Comparison of ENCODE assay signal across 27 cellular contexts in the genomic region with DNA sequence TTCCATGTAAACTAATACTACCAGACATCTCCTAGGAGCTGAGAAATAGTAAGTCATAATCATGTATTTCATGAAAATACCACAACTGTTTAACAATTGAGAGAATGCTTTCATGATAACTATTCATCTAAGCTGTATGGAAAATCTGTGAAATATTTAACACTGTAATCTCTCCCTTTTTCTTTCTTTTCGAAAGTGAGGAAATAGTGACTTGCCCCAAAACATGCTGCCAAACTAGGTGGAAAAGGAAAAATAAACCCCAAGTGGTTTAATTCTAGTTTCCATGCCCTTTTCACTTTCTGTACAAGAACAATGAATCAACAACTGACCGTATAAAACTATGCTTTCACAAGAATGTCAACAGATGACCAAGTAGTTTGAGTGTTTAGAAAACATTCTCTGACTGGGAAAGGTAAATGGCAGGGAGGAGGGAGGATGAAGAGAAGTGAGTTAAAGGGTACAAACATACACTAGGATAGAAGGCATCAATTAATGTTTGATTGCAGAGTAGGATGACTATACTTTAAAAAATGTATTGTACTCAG.
DNase-seq lines count a peak whose midpoint lies in the region; ATAC-seq, FAIRE-seq and TF ChIP-seq lines count a peak whose summit lies in the region.
"Had no signal": no experiment of that assay in that cellular context is flagged by ENCODE, and none has a peak within 500 bp of the region (broad histone marks: within the 10 kb centered on the region; RNA-seq: fewer than 3 reads in every experiment).

No MANE protein-coding gene starts in this region.

- peak overlapping the region in 2 of 3 donors; percentile 10 to 29 for H3K27ac ChIP-seq in thyroid gland
- H3K27ac ChIP-seq: BLaER1 had no signal

- CTCF ChIA-PET in Calu3 (lab: Charles Lee): interaction anchor here (1.1 kb wide), 1 partner anchor 147 kb away, joined by 4 read pairs; the partner anchor contains the start of gene AVPR1A

- no peak for ATAC-seq in activated T-helper 17 cell treated with anti-CD3 and anti-CD28 coated beads, Interleukin-2, amount 50 U/mL, for 72 hours (replicated peaks)

- TF ChIP-seq CTCF in Calu3 (IDR thresholded peaks at IDR 0.05; ENCODE audit: unreplicated experiment) (no peak), thyroid gland (IDR thresholded peaks at IDR 0.05) (no peak)

- H3K9me3 ChIP-seq in thyroid gland: no peaks in the 10 kb centered on the region
- H3K9me3 ChIP-seq: BLaER1, HAP-1, MG63, SK-N-SH had no signal

- no peaks in the 10 kb centered on the region for H3K9me3 Mint-ChIP-seq in Calu3 (ENCODE audit: low read depth, unreplicated experiment)
- peaks cover 4% of the 10 kb centered on the region for H3K9me3 Mint-ChIP-seq in activated T-helper 17 cell treated with anti-CD3 and anti-CD28 coated beads, Interleukin-2, amount 50 U/mL, for 72 hours
- H3K9me3 Mint-ChIP-seq: HFFc6 had no signal

- no TSS peak for BruUV-seq in Calu3 (replicated peaks; lab: Mats Ljungman, UMichigan)

- no peaks in the 10 kb centered on the region for H3K27me3 ChIP-seq in thyroid gland
- H3K27me3 ChIP-seq: BLaER1 had no signal

- H3K4me1 Mint-ChIP-seq in Calu3 (ENCODE audit: low read depth, unreplicated experiment): peaks cover 40% of the 10 kb centered on the region
- no peaks in the 10 kb centered on the region for H3K4me1 Mint-ChIP-seq in activated T-helper 17 cell treated with anti-CD3 and anti-CD28 coated beads, Interleukin-2, amount 50 U/mL, for 72 hours
- H3K4me1 Mint-ChIP-seq: CD4-positive, CD25-positive, alpha-beta regulatory T cell had no signal

- H3K36me3 Mint-ChIP-seq in Calu3 (ENCODE audit: insufficient read depth, unreplicated experiment): no peaks in the 10 kb centered on the region
- no peaks in the 10 kb centered on the region for H3K36me3 Mint-ChIP-seq in activated T-helper 17 cell treated with anti-CD3 and anti-CD28 coated beads, Interleukin-2, amount 50 U/mL, for 72 hours (ENCODE audit: low read depth)
- H3K36me3 Mint-ChIP-seq: CD4-positive, CD25-positive, alpha-beta regulatory T cell had no signal

- no peaks in the 10 kb centered on the region for H3K36me3 ChIP-seq in thyroid gland
- H3K36me3 ChIP-seq: BLaER1, HAP-1, MG63 had no signal

- peaks cover 29 to 41% of the 10 kb centered on the region in 2 donors for H3K4me1 ChIP-seq in thyroid gland
- H3K4me1 ChIP-seq: BLaER1, HAP-1 had no signal

- intact Hi-C loops in Calu3 (cut with micrococcal nuclease; ENCODE audit: unreplicated experiment) (no loop called here), thyroid gland (cut with DNase I) (no loop called here)

- TF ChIP-seq POLR2A in thyroid gland (IDR thresholded peaks at IDR 0.05): no peak
- TF ChIP-seq POLR2A in erythroblast (IDR thresholded peaks at IDR 0.05; ENCODE audit: low read length): no peak

- H3K27ac Mint-ChIP-seq in Calu3 (ENCODE audit: unreplicated experiment): peak overlapping the region; percentile 34
- H3K27ac Mint-ChIP-seq in activated T-helper 17 cell treated with anti-CD3 and anti-CD28 coated beads, Interleukin-2, amount 50 U/mL, for 72 hours: no peak overlapping the region
- H3K27ac Mint-ChIP-seq: CD4-positive, CD25-positive, alpha-beta regulatory T cell; HFFc6 had no signal

- no peak overlapping the region for H3K4me3 Mint-ChIP-seq in Calu3 (ENCODE audit: low read depth, unreplicated experiment)
- no peak overlapping the region for H3K4me3 Mint-ChIP-seq in activated T-helper 17 cell treated with anti-CD3 and anti-CD28 coated beads, Interleukin-2, amount 50 U/mL, for 72 hours
- H3K4me3 Mint-ChIP-seq: CD4-positive, CD25-positive, alpha-beta regulatory T cell; HFFc6 had no signal

- WGBS in thyroid gland, 2 donors: 27 to 53% methylated on average over 2 of the region's 2 CpGs

- peak; percentile 73 for FAIRE-seq in endometrium (lab: Jason Lieb, UNC)
- FAIRE-seq: GM12892, RCC 7860 had no signal

- H3K27me3 Mint-ChIP-seq in Calu3 (ENCODE audit: unreplicated experiment): no peaks in the 10 kb centered on the region
- H3K27me3 Mint-ChIP-seq in activated T-helper 17 cell treated with anti-CD3 and anti-CD28 coated beads, Interleukin-2, amount 50 U/mL, for 72 hours: no peaks in the 10 kb centered on the region
- H3K27me3 Mint-ChIP-seq: CD4-positive, CD25-positive, alpha-beta regulatory T cell had no signal

- DNase-seq in Calu3 (no peak), kidney tubule cell (ENCODE audit: low spot score) (peak; percentile 20), thyroid gland (no peak), erythroblast (lab: John Stamatoyannopoulos, UW) (no peak)
- no peak for DNase-seq in activated T-cell treated with anti-CD3 and anti-CD28 coated beads, Interleukin-2, amount 50 U/mL, for 1 hour
- DNase-seq: CD4-positive, CD25-positive, alpha-beta regulatory T cell; DMS 273 treated with DMSO at 0.1 percent for 48 hours; DND-41; GOT3; HFFc6; IMR-90; KG1; MG63; NCI-H1105 treated with DMSO at 0.1 percent for 48 hours; NCI-H146; NCI-H1930; NCI-H2107; NCI-H524 treated with DMSO at 0.1 percent for 48 hours; NCI-H774; SIG-M5; SK-N-SH had no signal

- no peak overlapping the region for H3K4me3 ChIP-seq in thyroid gland (replicated peaks in 1 of 3)
- H3K4me3 ChIP-seq: BLaER1, HAP-1, MG63 had no signal
